ENCODE assay signal across 26 cellular contexts in the genomic region with DNA sequence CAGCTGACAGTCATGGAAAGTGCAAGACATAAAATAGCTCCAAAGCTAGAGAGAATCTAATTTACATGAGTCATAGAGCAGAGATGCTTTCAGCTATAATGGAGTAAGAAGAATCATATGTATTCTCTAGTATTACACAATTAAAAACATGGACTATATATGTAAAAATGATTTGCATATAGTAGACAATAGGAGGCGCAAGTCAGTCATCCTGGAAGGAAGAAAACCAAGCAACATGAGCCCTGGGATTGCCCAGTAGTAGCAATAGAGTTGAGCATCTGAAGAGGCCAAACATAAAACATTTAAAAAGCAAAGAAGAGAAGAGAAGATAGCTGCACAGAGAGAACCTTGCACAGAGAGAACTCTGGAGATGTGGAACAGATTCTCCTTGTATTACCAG.
"Had no signal": no experiment of that assay in that cellular context is flagged by ENCODE, and none has a peak within 500 bp of the region (broad histone marks: within the 10 kb centered on the region; RNA-seq: fewer than 3 reads in every experiment).

No MANE protein-coding gene starts in this region.

- H3K36me3 ChIP-seq: esophagus muscularis mucosa, gastroesophageal sphincter, neutrophil, ovary, prostate gland, right atrium auricular region, tibial artery, WERI-Rb-1 had no signal

- H3K27ac ChIP-seq: esophagus muscularis mucosa, gastroesophageal sphincter, neutrophil, ovary, prostate gland, right atrium auricular region, tibial artery, WERI-Rb-1 had no signal

- H3K9me3 ChIP-seq: neutrophil, ovary, prostate gland had no signal

- DNase-seq: activated CD4-positive, alpha-beta T cell treated with anti-CD3 and anti-CD28 coated beads for 1 hour; activated CD4-positive, alpha-beta T cell treated with anti-CD3 and anti-CD28 coated beads, Interleukin-2, amount 50 U/mL, for 1 hour; activated CD8-positive, alpha-beta T cell treated with anti-CD3 and anti-CD28 coated beads, Interleukin-2, amount 10 ng/mL, durations not matched to agents 7 days and 5 days; activated gamma-delta T cell treated with Interleukin-2 at 50 U/mL for 16 hours; aorta; central memory CD4-positive, alpha-beta T cell; effector memory CD8-positive, alpha-beta T cell; head of caudate nucleus; hypothalamus; left ventricle myocardium superior; ovary; stimulated activated CD4-positive, alpha-beta T cell treated with anti-CD3 and anti-CD28 coated beads, Interleukin-12 subunit alpha, Interleukin-12 subunit beta, amount 100 ng/mL, for 4 hours; stimulated activated CD4-positive, alpha-beta T cell treated with anti-CD3 and anti-CD28 coated beads, Interleukin-4, amount 100 ng/mL, for 4 hours; stimulated activated naive CD8-positive, alpha-beta T cell treated with anti-CD3 and anti-CD28 coated beads, Interleukin-15, Interleukin-2, amounts not matched to agents 100 U/mL and 50 U/mL, for 24 hours; tibial artery; WERI-Rb-1 had no signal

- H3K27me3 Mint-ChIP-seq: activated naive CD4-positive, alpha-beta T cell treated with anti-CD3 and anti-CD28 coated beads, Interleukin-2, amount 50 U/mL, for 24 hours; brain; effector memory CD8-positive, alpha-beta T cell; natural killer cell treated with Interleukin-12 subunit alpha and Interleukin-12 subunit beta and Interleukin-15 and Interleukin-18, amount 100 ng/mL, for 72 hours had no signal

- H3K4me1 Mint-ChIP-seq: activated naive CD4-positive, alpha-beta T cell treated with anti-CD3 and anti-CD28 coated beads, Interleukin-2, amount 50 U/mL, for 24 hours; brain had no signal

- ATAC-seq: activated CD8-positive, alpha-beta T cell treated with anti-CD3 and anti-CD28 coated beads, Interleukin-2, amount 10 ng/mL, durations not matched to agents 7 days and 5 days; effector memory CD8-positive, alpha-beta T cell; gastroesophageal sphincter; left ventricle myocardium superior; natural killer cell treated with Interleukin-12 subunit alpha and Interleukin-12 subunit beta and Interleukin-15 and Interleukin-18, amount 100 ng/mL, for 72 hours; stimulated activated naive CD8-positive, alpha-beta T cell treated with anti-CD3 and anti-CD28 coated beads, Interleukin-15, Interleukin-2, amounts not matched to agents 100 U/mL and 50 U/mL, for 24 hours had no signal

- FAIRE-seq: colon, TTC549 had no signal

- H3K27ac Mint-ChIP-seq: activated CD8-positive, alpha-beta T cell treated with anti-CD3 and anti-CD28 coated beads, Interleukin-2, amount 10 ng/mL, durations not matched to agents 7 days and 5 days; activated naive CD4-positive, alpha-beta T cell treated with anti-CD3 and anti-CD28 coated beads, Interleukin-2, amount 50 U/mL, for 24 hours; brain; effector memory CD8-positive, alpha-beta T cell; natural killer cell treated with Interleukin-12 subunit alpha and Interleukin-12 subunit beta and Interleukin-15 and Interleukin-18, amount 100 ng/mL, for 72 hours had no signal

- H3K4me1 ChIP-seq: esophagus muscularis mucosa, gastroesophageal sphincter, prostate gland, right atrium auricular region, tibial artery had no signal

- H3K4me3 Mint-ChIP-seq: activated CD8-positive, alpha-beta T cell treated with anti-CD3 and anti-CD28 coated beads, Interleukin-2, amount 10 ng/mL, durations not matched to agents 7 days and 5 days; activated naive CD4-positive, alpha-beta T cell treated with anti-CD3 and anti-CD28 coated beads, Interleukin-2, amount 50 U/mL, for 24 hours; brain; effector memory CD8-positive, alpha-beta T cell; natural killer cell treated with Interleukin-12 subunit alpha and Interleukin-12 subunit beta and Interleukin-15 and Interleukin-18, amount 100 ng/mL, for 72 hours had no signal

- H3K27me3 ChIP-seq: esophagus muscularis mucosa, gastroesophageal sphincter, neutrophil, ovary, right atrium auricular region, tibial artery had no signal

- H3K36me3 Mint-ChIP-seq: activated naive CD4-positive, alpha-beta T cell treated with anti-CD3 and anti-CD28 coated beads, Interleukin-2, amount 50 U/mL, for 24 hours; brain had no signal

- H3K4me3 ChIP-seq: esophagus muscularis mucosa, gastroesophageal sphincter, ovary, prostate gland, right atrium auricular region, tibial artery had no signal
